Comparison of ENCODE assay signal across 27 cellular contexts in the genomic region with DNA sequence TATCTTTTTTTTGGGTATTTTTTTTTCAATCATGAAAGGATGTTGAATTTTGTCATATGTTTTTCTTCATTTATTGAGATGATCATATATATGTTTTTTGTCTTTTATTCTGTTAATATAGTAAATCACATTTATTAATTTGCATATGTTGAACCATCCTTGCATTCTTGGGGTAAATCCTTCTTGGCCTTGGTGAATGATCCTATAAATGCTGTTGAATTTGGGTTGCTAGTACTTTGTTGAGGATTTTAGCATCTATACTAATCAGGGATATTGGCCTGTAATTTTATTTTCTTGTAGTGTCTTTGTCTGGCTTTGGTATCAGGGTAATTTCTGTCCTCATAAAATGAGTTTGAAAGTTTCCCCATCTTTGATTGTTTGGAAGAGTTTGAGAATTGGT.
"Had no signal": no experiment of that assay in that cellular context is flagged by ENCODE, and none has a peak within 500 bp of the region (broad histone marks: within the 10 kb centered on the region; RNA-seq: fewer than 3 reads in every experiment).

No MANE protein-coding gene starts in this region.

- H3K36me3 ChIP-seq: colonic mucosa, esophagus muscularis mucosa, esophagus squamous epithelium, gastrocnemius medialis, gastroesophageal sphincter, heart left ventricle, heart right ventricle had no signal

- H3K4me1 ChIP-seq: colonic mucosa, esophagus muscularis mucosa, foreskin keratinocyte, gastrocnemius medialis, heart left ventricle, heart right ventricle had no signal

- ATAC-seq: effector memory CD8-positive, alpha-beta T cell; esophagus mucosa; foreskin keratinocyte; gastrocnemius medialis; gastroesophageal sphincter; heart left ventricle; heart right ventricle had no signal

- H3K27ac ChIP-seq: colonic mucosa, coronary artery, dorsolateral prefrontal cortex, epithelial cell of prostate, esophagus muscularis mucosa, esophagus squamous epithelium, foreskin keratinocyte, gastrocnemius medialis, gastroesophageal sphincter, heart left ventricle, heart right ventricle had no signal

- FAIRE-seq: endometrium, endothelial cell of umbilical vein, frontal cortex had no signal

- DNase-seq: colonic mucosa; cortex of kidney; dermis blood vessel endothelial cell; dorsolateral prefrontal cortex; effector CD4-positive, alpha-beta T cell; effector CD8-positive, alpha-beta T cell; effector memory CD4-positive, alpha-beta T cell; effector memory CD8-positive, alpha-beta T cell; endodermal cell; erythroblast; esophagus squamous epithelium; foreskin fibroblast; foreskin keratinocyte; foreskin melanocyte; gastrocnemius medialis; glutamatergic neuron; head of caudate nucleus; heart left ventricle; heart right ventricle had no signal

- H3K4me3 ChIP-seq: colonic mucosa, coronary artery, dorsolateral prefrontal cortex, esophagus muscularis mucosa, esophagus squamous epithelium, gastrocnemius medialis, gastroesophageal sphincter, heart left ventricle, heart right ventricle had no signal

- H3K27me3 ChIP-seq: colonic mucosa, dorsolateral prefrontal cortex, esophagus muscularis mucosa, esophagus squamous epithelium, gastrocnemius medialis, gastroesophageal sphincter, heart left ventricle, heart right ventricle had no signal

- H3K9me3 ChIP-seq: colonic mucosa had no signal
